Comparison of ENCODE assay signal across 8 cellular contexts in the genomic region with DNA sequence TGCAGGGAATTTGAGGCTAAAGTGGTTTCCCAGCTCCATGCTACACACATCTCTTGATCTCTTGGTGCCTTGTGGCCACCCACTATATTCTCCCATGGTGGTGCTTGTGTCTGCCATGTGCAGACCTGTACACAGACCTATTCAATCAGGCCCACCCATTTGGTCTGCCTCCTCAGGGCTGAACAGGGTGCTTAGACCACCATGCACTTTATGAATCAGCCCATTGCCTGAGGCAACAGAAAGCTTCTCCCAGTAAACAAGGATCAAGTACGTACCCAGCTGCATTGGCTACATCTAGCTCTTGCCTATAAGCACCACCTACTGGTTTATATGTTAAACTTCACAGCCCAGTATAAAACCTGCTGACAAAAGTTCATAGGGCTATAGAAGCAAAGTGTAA.
DNase-seq lines count a peak whose midpoint lies in the region; ATAC-seq and TF ChIP-seq lines count a peak whose summit lies in the region.

No MANE protein-coding gene starts in this region.

- H3K4me1 Mint-ChIP-seq in T-cell, result no peaks in the 10 kb centered on the region

- CTCF ChIA-PET in T-cell (lab: Charles Lee), result no interaction called here

- POLR2A ChIA-PET in T-cell (lab: Charles Lee), result no interaction called here

- peak; percentile 48 for TF ChIP-seq CTCF in epithelial cell of proximal tubule (conservative IDR thresholded peaks at IDR 0.05; ENCODE audit: low read depth, low read length)

- H3K36me3 Mint-ChIP-seq in T-cell, result no peaks in the 10 kb centered on the region

- no peak overlapping the region for H3K4me3 ChIP-seq in epithelial cell of proximal tubule (ENCODE audit: low read depth, low read length)

- no peak overlapping the region for H3K27ac Mint-ChIP-seq in T-cell

- DNase-seq in GOT3 (lab: John Stamatoyannopoulos, UW), result peak; percentile 4
- DNase-seq in NCI-H460 (ENCODE audit: extremely low read depth, low read depth), result peak; percentile 31
- no peak for DNase-seq in epithelial cell of proximal tubule (ENCODE audit: low read depth)
- peak; percentile 3 for DNase-seq in renal cortical epithelial cell (ENCODE audit: low read depth)
- DNase-seq in activated T-cell treated with anti-CD3 and anti-CD28 coated beads for 4 hours, result no peak
- no peak for DNase-seq in T-cell
- DNase-seq in HCEC 1CT, result no peak

- H3K27me3 Mint-ChIP-seq in T-cell, result no peaks in the 10 kb centered on the region

- peaks cover 0 to 10% (median 1%) of the 10 kb centered on the region in 3 donors for H3K9me3 Mint-ChIP-seq in T-cell

- no peak overlapping the region for H3K4me3 Mint-ChIP-seq in T-cell

- ATAC-seq in T-cell (replicated peaks in 1 of 4) (no peak), GM21529 (IDR thresholded peaks at IDR 0.05; ENCODE audit: unreplicated experiment) (no peak)

Comparison
In these comparisons a context has a peak if more than half of its experiments do, and no peak if none do; other contexts are left out.
1. DNase-seq: peak in GOT3 (single experiment), NCI-H460 (single experiment) and renal cortical epithelial cell (single experiment); none in epithelial cell of proximal tubule (single experiment), activated T-cell treated with anti-CD3 and anti-CD28 coated beads for 4 hours (single experiment), T-cell (0 of 34) and HCEC 1CT (single experiment).